ENCODE assay signal across 21 cellular contexts in genomic region chr10:76080991-76081390, GRCh38.
DNase-seq lines count a peak whose midpoint lies in the region; TF ChIP-seq lines count a peak whose summit lies in the region.
"Had no signal": no experiment of that assay in that cellular context is flagged by ENCODE, and none has a peak within 500 bp of the region (broad histone marks: within the 10 kb centered on the region; RNA-seq: fewer than 3 reads in every experiment).

No MANE protein-coding gene starts in this region.

- CTCF ChIA-PET in Calu3 (lab: Charles Lee), result no interaction called here

- H3K27ac ChIP-seq in neural progenitor cell (no peak overlapping the region), suprapubic skin (no peak overlapping the region)
- H3K27ac ChIP-seq: testis had no signal

- H4K20me1 ChIP-seq in neural progenitor cell (ENCODE audit: low read depth), result no peaks in the 10 kb centered on the region

- 98% methylated on average over 3 of the region's 3 CpGs for WGBS in suprapubic skin

- H3K36me3 Mint-ChIP-seq in neural progenitor cell, result peaks cover 4% of the 10 kb centered on the region
- no peaks in the 10 kb centered on the region for H3K36me3 Mint-ChIP-seq in Calu3 (ENCODE audit: insufficient read depth, unreplicated experiment)
- H3K36me3 Mint-ChIP-seq: activated naive CD4-positive, alpha-beta T cell treated with anti-CD3 and anti-CD28 coated beads, Interleukin-2, amount 10 ng/mL, durations not matched to agents 7 days and 5 days; CD8-positive, alpha-beta memory T cell; stimulated activated effector memory CD8-positive, alpha-beta T cell treated with anti-CD3 and anti-CD28 coated beads, Interleukin-12 subunit alpha, Interleukin-12 subunit beta, amount 100 ng/mL, for 72 hours had no signal

- H3K4me1 Mint-ChIP-seq in neural progenitor cell (peaks cover 34% of the 10 kb centered on the region), Calu3 (ENCODE audit: low read depth, unreplicated experiment) (peaks cover 9% of the 10 kb centered on the region)
- H3K4me1 Mint-ChIP-seq: activated B cell treated with CpG ODN at 0.5 μM for 24 hours; activated naive CD4-positive, alpha-beta T cell treated with anti-CD3 and anti-CD28 coated beads, Interleukin-2, amount 10 ng/mL, durations not matched to agents 7 days and 5 days; CD8-positive, alpha-beta memory T cell; stimulated activated effector memory CD8-positive, alpha-beta T cell treated with anti-CD3 and anti-CD28 coated beads, Interleukin-12 subunit alpha, Interleukin-12 subunit beta, amount 100 ng/mL, for 72 hours had no signal

- H3K4me2 ChIP-seq in neural progenitor cell, result no peak overlapping the region

- H3K4me3 ChIP-seq in epithelial cell of esophagus (ENCODE audit: low read length) (no peak overlapping the region), neural progenitor cell (no peak overlapping the region), suprapubic skin (no peak overlapping the region)
- H3K4me3 ChIP-seq: testis had no signal

- no peaks in the 10 kb centered on the region for H3K36me3 ChIP-seq in neural progenitor cell
- no peaks in the 10 kb centered on the region for H3K36me3 ChIP-seq in suprapubic skin

- H3K4me3 Mint-ChIP-seq in neural progenitor cell (no peak overlapping the region), Calu3 (ENCODE audit: low read depth, unreplicated experiment) (no peak overlapping the region)
- H3K4me3 Mint-ChIP-seq: activated B cell treated with CpG ODN at 0.5 μM for 24 hours; activated CD8-positive, alpha-beta T cell treated with anti-CD3 and anti-CD28 coated beads, Interleukin-2, amount 10 ng/mL, durations not matched to agents 7 days and 5 days; activated naive CD4-positive, alpha-beta T cell treated with anti-CD3 and anti-CD28 coated beads, Interleukin-2, amount 10 ng/mL, durations not matched to agents 7 days and 5 days; activated T-cell treated with anti-CD3 and anti-CD28 coated beads, Interleukin-2, amount 50 U/mL, for 4 hours; CD8-positive, alpha-beta memory T cell; stimulated activated effector memory CD8-positive, alpha-beta T cell treated with anti-CD3 and anti-CD28 coated beads, Interleukin-12 subunit alpha, Interleukin-12 subunit beta, amount 100 ng/mL, for 72 hours had no signal

- no peak overlapping the region for H2AFZ ChIP-seq in neural progenitor cell (replicated peaks)

- H3K27ac Mint-ChIP-seq in neural progenitor cell, result peak overlapping the region; percentile 51
- H3K27ac Mint-ChIP-seq in Calu3 (ENCODE audit: unreplicated experiment), result no peak overlapping the region
- H3K27ac Mint-ChIP-seq: activated B cell treated with CpG ODN at 0.5 μM for 24 hours; activated CD8-positive, alpha-beta T cell treated with anti-CD3 and anti-CD28 coated beads, Interleukin-2, amount 10 ng/mL, durations not matched to agents 7 days and 5 days; activated naive CD4-positive, alpha-beta T cell treated with anti-CD3 and anti-CD28 coated beads, Interleukin-2, amount 10 ng/mL, durations not matched to agents 7 days and 5 days; CD8-positive, alpha-beta memory T cell; stimulated activated effector memory CD8-positive, alpha-beta T cell treated with anti-CD3 and anti-CD28 coated beads, Interleukin-12 subunit alpha, Interleukin-12 subunit beta, amount 100 ng/mL, for 72 hours had no signal

- no peak overlapping the region for H3K9ac ChIP-seq in neural progenitor cell

- H3K9me3 Mint-ChIP-seq in neural progenitor cell (peaks cover 17% of the 10 kb centered on the region), Calu3 (ENCODE audit: low read depth, unreplicated experiment) (peaks cover 7% of the 10 kb centered on the region)
- H3K9me3 Mint-ChIP-seq: activated B cell treated with CpG ODN at 0.5 μM for 24 hours; activated T-cell treated with anti-CD3 and anti-CD28 coated beads, Interleukin-2, amount 50 U/mL, for 4 hours had no signal

- no TSS peak for BruUV-seq in Calu3 (replicated peaks; lab: Mats Ljungman, UMichigan)

- no peaks in the 10 kb centered on the region for H3K79me2 ChIP-seq in neural progenitor cell (ENCODE audit: low read depth)

- H3K27me3 Mint-ChIP-seq in neural progenitor cell (ENCODE audit: insufficient read depth, low read depth) (peaks cover 12% of the 10 kb centered on the region), Calu3 (ENCODE audit: unreplicated experiment) (peaks cover 10% of the 10 kb centered on the region)
- H3K27me3 Mint-ChIP-seq: activated B cell treated with CpG ODN at 0.5 μM for 24 hours; activated naive CD4-positive, alpha-beta T cell treated with anti-CD3 and anti-CD28 coated beads, Interleukin-2, amount 10 ng/mL, durations not matched to agents 7 days and 5 days had no signal

- H3K27me3 ChIP-seq in neural progenitor cell (no peaks in the 10 kb centered on the region), suprapubic skin (no peaks in the 10 kb centered on the region)
- H3K27me3 ChIP-seq: testis had no signal

- no peak for TF ChIP-seq CTCF in epithelial cell of esophagus (IDR thresholded peaks at IDR 0.05; ENCODE audit: insufficient read depth, low read depth, low read length, missing control alignments)
- TF ChIP-seq CTCF in neural progenitor cell (IDR thresholded peaks at IDR 0.05), result no peak
- no peak for TF ChIP-seq CTCF in suprapubic skin (IDR thresholded peaks at IDR 0.05)
- TF ChIP-seq CTCF in Calu3 (IDR thresholded peaks at IDR 0.05; ENCODE audit: unreplicated experiment), result no peak

- H3F3A ChIP-seq in neural progenitor cell (ENCODE audit: low read depth), result no peaks in the 10 kb centered on the region

- intact Hi-C loops in Calu3 (cut with micrococcal nuclease; ENCODE audit: unreplicated experiment), result no loop called here

- H3K9me3 ChIP-seq in neural progenitor cell (ENCODE audit: low read depth) (no peaks in the 10 kb centered on the region), suprapubic skin (no peaks in the 10 kb centered on the region)
- H3K9me3 ChIP-seq: testis had no signal

- H3K4me1 ChIP-seq in neural progenitor cell (peaks cover 12% of the 10 kb centered on the region), suprapubic skin (no peaks in the 10 kb centered on the region)

- TF ChIP-seq POLR2A in suprapubic skin (IDR thresholded peaks at IDR 0.05), result no peak

- DNase-seq in ELR (ENCODE audit: low read depth) (peak; percentile 33), NCI-H226 (peak; percentile 74), epithelial cell of esophagus (ENCODE audit: low read depth) (peak; percentile 26), neural progenitor cell (ENCODE audit: low spot score) (no peak), NCI-H187 treated with DMSO at 0.1 percent for 48 hours (lab: John Stamatoyannopoulos, UW) (no peak), suprapubic skin (ENCODE audit: low spot score in 2 of 2) (no peak), NOMO-1 treated with DMSO at 0.1 percent for 48 hours (lab: John Stamatoyannopoulos, UW; ENCODE audit: unreplicated experiment) (no peak), Calu3 (no peak)
- DNase-seq: activated B cell treated with CpG ODN at 0.5 μM for 24 hours; activated CD8-positive, alpha-beta T cell treated with anti-CD3 and anti-CD28 coated beads, Interleukin-2, amount 10 ng/mL, durations not matched to agents 7 days and 5 days; activated naive CD4-positive, alpha-beta T cell treated with anti-CD3 and anti-CD28 coated beads, Interleukin-2, amount 10 ng/mL, durations not matched to agents 7 days and 5 days; activated T-cell treated with anti-CD3 and anti-CD28 coated beads, Interleukin-2, amount 50 U/mL, for 4 hours; CD8-positive, alpha-beta memory T cell; dermis blood vessel endothelial cell; GOT3; MM.1S; NCI-H2227 treated with DMSO at 0.1 percent for 48 hours; occipital lobe; right cardiac atrium; testis had no signal

- TF ChIP-seq EP300 in suprapubic skin (IDR thresholded peaks at IDR 0.05), result no peak

Comparison
In these comparisons a context has a peak if more than half of its experiments do, and no peak if none do; other contexts are left out.
1. DNase-seq: peak in ELR (single experiment), NCI-H226 (single experiment) and epithelial cell of esophagus (single experiment); none in neural progenitor cell (single experiment), NCI-H187 treated with DMSO at 0.1 percent for 48 hours (single experiment), suprapubic skin (0 of 2), NOMO-1 treated with DMSO at 0.1 percent for 48 hours (single experiment) and Calu3 (single experiment).